In genomic region chr14:30864934-30865333, GRCh38 we compare ENCODE assay signal across 23 cellular contexts.
"Had no signal": no experiment of that assay in that cellular context is flagged by ENCODE, and none has a peak within 500 bp of the region (broad histone marks: within the 10 kb centered on the region; RNA-seq: fewer than 3 reads in every experiment).

No MANE protein-coding gene starts in this region.

- DNase-seq: activated B cell treated with CpG ODN at 0.5 μM for 24 hours; activated CD4-positive, alpha-beta memory T cell treated with anti-CD3 and anti-CD28 coated beads for 36 hours; activated CD4-positive, alpha-beta T cell treated with anti-CD3 and anti-CD28 coated beads for 4 hours; activated CD4-positive, alpha-beta T cell treated with anti-CD3 and anti-CD28 coated beads, Interleukin-2, amount 50 U/mL, for 1 hour; activated CD4-positive, CD25-positive, alpha-beta regulatory T cell treated with anti-CD3 and anti-CD28 coated beads, Interleukin-2, amount 50 U/mL, for 72 hours; activated CD8-positive, alpha-beta memory T cell treated with anti-CD3 and anti-CD28 coated beads, Interleukin-2, amount 50 U/mL, for 4 hours; activated gamma-delta T cell treated with Interleukin-2 at 50 U/mL for 16 hours; activated naive CD4-positive, alpha-beta T cell treated with anti-CD3 and anti-CD28 coated beads for 36 hours; activated T-cell treated with anti-CD3 and anti-CD28 coated beads for 4 hours; activated T-cell treated with anti-CD3 and anti-CD28 coated beads, Interleukin-2, amount 50 U/mL, for 4 hours; adrenal gland; body of pancreas; KG1; NCI-H1105; NCI-H1417 treated with DMSO at 0.1 percent for 48 hours; NCI-H2029; NCI-H510A; NCI-H526; NCI-H748 treated with DMSO at 0.1 percent for 48 hours; Right ventricle myocardium superior had no signal

- H3K4me3 ChIP-seq: adrenal gland, body of pancreas, breast epithelium, coronary artery had no signal

- ATAC-seq: activated naive CD4-positive, alpha-beta T cell treated with anti-CD3 and anti-CD28 coated beads, Interleukin-2, amount 50 U/mL, for 72 hours; activated T-cell treated with anti-CD3 and anti-CD28 coated beads, Interleukin-2, amount 50 U/mL, for 4 hours; body of pancreas had no signal
